ENCODE assay signal across 10 cellular contexts in the genomic region with DNA sequence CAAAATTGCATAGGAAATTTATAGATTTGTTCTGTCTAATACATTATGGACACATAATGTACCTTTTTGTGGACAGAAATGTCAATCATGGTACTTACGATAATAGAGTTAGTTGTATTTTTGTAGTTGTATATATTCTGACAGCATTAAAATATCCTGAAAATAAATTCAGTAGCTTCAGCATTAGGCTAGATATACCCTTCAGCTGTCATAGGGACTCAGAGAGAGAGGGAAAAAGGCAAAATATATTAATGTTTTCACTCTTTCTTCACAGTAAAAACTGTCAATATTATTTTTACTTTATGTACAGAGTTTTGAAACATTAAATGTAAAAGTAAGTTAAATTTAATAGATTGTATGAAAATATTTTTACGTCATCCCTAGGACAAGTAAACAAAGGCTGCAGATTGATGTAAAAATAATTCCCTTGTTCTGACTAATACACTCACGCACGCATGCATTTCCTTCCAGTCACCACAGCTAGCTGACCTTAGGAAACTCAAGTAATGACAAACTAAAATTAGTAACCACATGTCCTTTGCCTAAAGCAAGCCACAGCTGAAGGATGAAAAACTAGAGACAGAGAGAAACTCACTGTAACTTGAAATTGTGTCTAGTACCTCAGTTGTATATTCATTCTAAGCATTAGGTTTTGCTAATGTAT.
DNase-seq lines count a peak whose midpoint lies in the region; ATAC-seq and TF ChIP-seq lines count a peak whose summit lies in the region.
"Had no signal": no experiment of that assay in that cellular context is flagged by ENCODE, and none has a peak within 500 bp of the region (broad histone marks: within the 10 kb centered on the region; RNA-seq: fewer than 3 reads in every experiment).

No MANE protein-coding gene starts in this region.

- H3K4me3 ChIP-seq in fibroblast of pulmonary artery (replicated peaks; ENCODE audit: low read depth, low read length) (no peak overlapping the region), retinal pigment epithelial cell (ENCODE audit: low read length) (no peak overlapping the region), BE2C (ENCODE audit: low read depth, low read length) (no peak overlapping the region)

- H3K27ac ChIP-seq in caudate nucleus (ENCODE audit: low read depth, low read length): no peak overlapping the region

- TF ChIP-seq CTCF in fibroblast of pulmonary artery (IDR thresholded peaks at IDR 0.05; ENCODE audit: low read length, missing control alignments) (no peak), retinal pigment epithelial cell (conservative IDR thresholded peaks at IDR 0.05; ENCODE audit: low read depth, low read length) (no peak), BE2C (IDR thresholded peaks at IDR 0.05; ENCODE audit: low read depth, low read length) (no peak)

- no peak for ATAC-seq in HG02610 (IDR thresholded peaks at IDR 0.05; ENCODE audit: unreplicated experiment)

- H3K36me3 ChIP-seq in BE2C: no peaks in the 10 kb centered on the region

- no peaks in the 10 kb centered on the region for H3K4me1 ChIP-seq in BE2C

- no peaks in the 10 kb centered on the region for H3K27me3 ChIP-seq in BE2C

- DNase-seq in GM04503 (ENCODE audit: low read depth) (peak; percentile 85), RPMI7951 (ENCODE audit: low read depth) (peak; percentile 92), fibroblast of pulmonary artery (ENCODE audit: low read depth) (peak; percentile 96), retinal pigment epithelial cell (ENCODE audit: low read depth) (peak; percentile 88), caudate nucleus (lab: John Stamatoyannopoulos, UW) (no peak), DMS53 treated with DMSO at 0.1 percent for 48 hours (lab: John Stamatoyannopoulos, UW; ENCODE audit: unreplicated experiment) (no peak), BE2C (no peak)
- DNase-seq: activated CD8-positive, alpha-beta memory T cell treated with anti-CD3 and anti-CD28 coated beads for 24 hours; NCI-H2029 treated with DMSO at 0.1 percent for 48 hours had no signal

- H3K9me3 ChIP-seq in BE2C: no peaks in the 10 kb centered on the region

Comparison
In these comparisons a context has a peak if more than half of its experiments do, and no peak if none do; other contexts are left out.
1. DNase-seq: peak in GM04503 (single experiment), RPMI7951 (single experiment), fibroblast of pulmonary artery (single experiment) and retinal pigment epithelial cell (single experiment); none in caudate nucleus (0 of 61), DMS53 treated with DMSO at 0.1 percent for 48 hours (single experiment) and BE2C (single experiment).